Comparison of ENCODE assay signal across 25 cellular contexts in genomic region chr12:44031472-44032185, GRCh38.
"Had no signal": no experiment of that assay in that cellular context is flagged by ENCODE, and none has a peak within 500 bp of the region (broad histone marks: within the 10 kb centered on the region; RNA-seq: fewer than 3 reads in every experiment).

No MANE protein-coding gene starts in this region.

- H3K36me3 ChIP-seq: neutrophil, ovary, prostate gland, upper lobe of left lung had no signal

- H3K36me3 Mint-ChIP-seq: activated CD8-positive, alpha-beta memory T cell treated with anti-CD3 and anti-CD28 coated beads, Interleukin-2, amount 10 ng/mL, durations not matched to agents 7 days and 5 days; activated naive CD4-positive, alpha-beta T cell treated with anti-CD3 and anti-CD28 coated beads, Interleukin-2, amount 10 ng/mL, durations not matched to agents 7 days and 5 days had no signal

- DNase-seq: activated CD4-positive, alpha-beta T cell treated with anti-CD3 and anti-CD28 coated beads, Interleukin-2, amount 10 ng/mL, durations not matched to agents 24 days and 14 days; activated CD8-positive, alpha-beta memory T cell treated with anti-CD3 and anti-CD28 coated beads, Interleukin-2, amount 10 ng/mL, durations not matched to agents 7 days and 5 days; activated CD8-positive, alpha-beta T cell treated with anti-CD3 and anti-CD28 coated beads for 36 hours; activated effector memory CD4-positive, alpha-beta T cell treated with anti-CD3 and anti-CD28 coated beads, Interleukin-2, amount 50 U/mL, for 16 hours; activated naive CD4-positive, alpha-beta T cell treated with anti-CD3 and anti-CD28 coated beads, Interleukin-2, amount 10 ng/mL, durations not matched to agents 7 days and 5 days; activated T-cell treated with anti-CD3 and anti-CD28 coated beads for 4 hours; amygdala; body of pancreas; caudate nucleus; effector CD4-positive, alpha-beta T cell; glutamatergic neuron; hippocampal formation; ovary; right cardiac atrium; stimulated activated CD4-positive, alpha-beta T cell treated with anti-CD3 and anti-CD28 coated beads, Interleukin-12 subunit alpha, Interleukin-12 subunit beta, amount 100 ng/mL, for 4 hours; stimulated activated CD4-positive, alpha-beta T cell treated with anti-CD3 and anti-CD28 coated beads, Interleukin-4, amount 100 ng/mL, for 4 hours; stimulated activated naive CD8-positive, alpha-beta T cell treated with anti-CD3 and anti-CD28 coated beads, Interleukin-15, Interleukin-2, amounts not matched to agents 100 U/mL and 50 U/mL, for 24 hours; upper lobe of left lung had no signal

- H3K4me3 Mint-ChIP-seq: activated CD4-positive, alpha-beta T cell treated with anti-CD3 and anti-CD28 coated beads, Interleukin-2, amount 10 ng/mL, durations not matched to agents 24 days and 14 days; activated CD8-positive, alpha-beta memory T cell treated with anti-CD3 and anti-CD28 coated beads, Interleukin-2, amount 10 ng/mL, durations not matched to agents 7 days and 5 days; activated CD8-positive, alpha-beta T cell treated with anti-CD3 and anti-CD28 coated beads for 36 hours; activated naive CD4-positive, alpha-beta T cell treated with anti-CD3 and anti-CD28 coated beads, Interleukin-2, amount 10 ng/mL, durations not matched to agents 7 days and 5 days; dendritic cell treated with granulocyte-macrophage colony-stimulating factor and Interleukin-4, amounts not matched to agents 40 ng/mL and 50 ng/mL, for 4 days; memory B cell; nephron had no signal

- H3K9me3 ChIP-seq: neutrophil, prostate gland had no signal

- H3K9me3 Mint-ChIP-seq: activated CD4-positive, alpha-beta T cell treated with anti-CD3 and anti-CD28 coated beads, Interleukin-2, amount 10 ng/mL, durations not matched to agents 24 days and 14 days; memory B cell had no signal

- H3K27me3 Mint-ChIP-seq: activated CD4-positive, alpha-beta T cell treated with anti-CD3 and anti-CD28 coated beads, Interleukin-2, amount 10 ng/mL, durations not matched to agents 24 days and 14 days; activated CD8-positive, alpha-beta memory T cell treated with anti-CD3 and anti-CD28 coated beads, Interleukin-2, amount 10 ng/mL, durations not matched to agents 7 days and 5 days; activated CD8-positive, alpha-beta T cell treated with anti-CD3 and anti-CD28 coated beads for 36 hours; activated naive CD4-positive, alpha-beta T cell treated with anti-CD3 and anti-CD28 coated beads, Interleukin-2, amount 10 ng/mL, durations not matched to agents 7 days and 5 days; dendritic cell treated with granulocyte-macrophage colony-stimulating factor and Interleukin-4, amounts not matched to agents 40 ng/mL and 50 ng/mL, for 4 days; memory B cell had no signal

- ATAC-seq: activated CD4-positive, CD25-positive, alpha-beta regulatory T cell treated with anti-CD3 and anti-CD28 coated beads, Interleukin-2, amount 50 U/mL, for 24 hours; activated CD8-positive, alpha-beta memory T cell treated with anti-CD3 and anti-CD28 coated beads, Interleukin-2, amount 10 ng/mL, durations not matched to agents 7 days and 5 days; activated CD8-positive, alpha-beta T cell treated with anti-CD3 and anti-CD28 coated beads for 36 hours; body of pancreas; right cardiac atrium; stimulated activated naive CD8-positive, alpha-beta T cell treated with anti-CD3 and anti-CD28 coated beads, Interleukin-15, Interleukin-2, amounts not matched to agents 100 U/mL and 50 U/mL, for 24 hours had no signal

- H3K27ac ChIP-seq: body of pancreas, neutrophil, ovary, prostate gland, upper lobe of left lung, VCaP had no signal

- H3K4me1 Mint-ChIP-seq: activated CD4-positive, alpha-beta T cell treated with anti-CD3 and anti-CD28 coated beads, Interleukin-2, amount 10 ng/mL, durations not matched to agents 24 days and 14 days; activated CD8-positive, alpha-beta memory T cell treated with anti-CD3 and anti-CD28 coated beads, Interleukin-2, amount 10 ng/mL, durations not matched to agents 7 days and 5 days; activated naive CD4-positive, alpha-beta T cell treated with anti-CD3 and anti-CD28 coated beads, Interleukin-2, amount 10 ng/mL, durations not matched to agents 7 days and 5 days; memory B cell; nephron had no signal

- H3K27ac Mint-ChIP-seq: activated CD4-positive, alpha-beta T cell treated with anti-CD3 and anti-CD28 coated beads, Interleukin-2, amount 10 ng/mL, durations not matched to agents 24 days and 14 days; activated CD8-positive, alpha-beta memory T cell treated with anti-CD3 and anti-CD28 coated beads, Interleukin-2, amount 10 ng/mL, durations not matched to agents 7 days and 5 days; activated CD8-positive, alpha-beta T cell treated with anti-CD3 and anti-CD28 coated beads for 36 hours; activated naive CD4-positive, alpha-beta T cell treated with anti-CD3 and anti-CD28 coated beads, Interleukin-2, amount 10 ng/mL, durations not matched to agents 7 days and 5 days; dendritic cell treated with granulocyte-macrophage colony-stimulating factor and Interleukin-4, amounts not matched to agents 40 ng/mL and 50 ng/mL, for 4 days; memory B cell; nephron had no signal

- H3K27me3 ChIP-seq: body of pancreas, neutrophil, ovary, upper lobe of left lung had no signal

- H3K4me3 ChIP-seq: body of pancreas, ovary, prostate gland, upper lobe of left lung had no signal

- H3K4me1 ChIP-seq: prostate gland, upper lobe of left lung had no signal
